ENCODE assay signal across 1 cellular context in the genomic region with DNA sequence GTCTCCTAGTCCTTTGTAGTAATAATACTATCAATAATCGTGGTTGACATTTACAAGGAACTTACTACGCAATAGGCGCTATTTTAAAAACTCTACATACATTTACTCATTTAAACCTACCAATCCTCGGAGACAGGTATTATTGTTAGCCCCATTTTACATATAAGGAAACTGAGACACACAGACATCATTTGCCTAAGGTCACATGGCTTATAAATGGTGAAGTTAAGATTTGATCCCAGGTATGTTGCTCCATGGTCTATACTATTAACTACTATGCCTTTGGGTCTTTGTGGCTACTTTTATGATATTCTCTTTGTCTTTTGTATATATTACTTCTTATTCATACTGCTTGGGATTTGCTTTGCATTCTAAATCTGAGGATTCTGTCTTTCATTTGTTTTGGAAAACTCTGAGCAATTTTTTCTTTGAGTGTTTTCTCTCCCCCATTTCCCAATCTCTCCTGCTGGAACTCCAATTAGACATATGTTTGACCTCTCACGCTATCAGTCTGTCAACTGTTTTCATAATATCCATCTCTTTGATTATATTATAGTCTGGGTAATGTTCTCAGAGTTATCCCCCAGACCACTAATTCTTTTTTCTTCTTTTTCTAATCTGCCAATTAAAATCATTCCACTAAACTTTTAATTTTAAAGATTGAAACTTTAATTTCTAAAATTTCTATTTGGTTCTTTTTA.
TF ChIP-seq lines count a peak whose summit lies in the region.

No MANE protein-coding gene starts in this region.

TF ChIP-seq in HEK293, 187 proteins besides CTCF, POLR2A, EP300 and RAD21 (continued from another document):
- TF ChIP-seq ZBTB44 (tag by site-specific recombination; IDR thresholded peaks at IDR 0.05), result no peak
